Comparison of ENCODE assay signal across 18 cellular contexts in genomic region chr12:65642006-65642695, GRCh38.
DNase-seq lines count a peak whose midpoint lies in the region; ATAC-seq, FAIRE-seq and TF ChIP-seq lines count a peak whose summit lies in the region.
"Had no signal": no experiment of that assay in that cellular context is flagged by ENCODE, and none has a peak within 500 bp of the region (broad histone marks: within the 10 kb centered on the region; RNA-seq: fewer than 3 reads in every experiment).

No MANE protein-coding gene starts in this region.

- CTCF ChIA-PET in Calu3 (lab: Charles Lee): interaction anchor here (0.5 kb wide), 1 partner anchor 33 kb away, joined by 3 read pairs; no protein-coding TSS in a partner anchor
- CTCF ChIA-PET in IMR-90 (lab: Yijun Ruan, JAX): interaction anchor here (0.7 kb wide), 1 partner anchor 103 kb away, joined by 3 read pairs; no protein-coding TSS in a partner anchor

- peak overlapping the region; percentile 9 for H3K27ac Mint-ChIP-seq in Calu3 (ENCODE audit: unreplicated experiment)
- H3K27ac Mint-ChIP-seq in nephron progenitor cell: peak overlapping the region; percentile 61
- H3K27ac Mint-ChIP-seq: IgD-negative memory B cell had no signal

- peak overlapping the region; percentile 92 for H2AK5ac ChIP-seq in IMR-90 (ENCODE audit: low read depth, low read length)

- H3K56ac ChIP-seq in IMR-90 (ENCODE audit: extremely low read depth, insufficient read depth, low read length): no peak overlapping the region

- H2BK20ac ChIP-seq in IMR-90 (ENCODE audit: low read depth, low read length): peak overlapping the region; percentile 83; the same call in 1 of the 2 replicates

- H3K9ac ChIP-seq in IMR-90 (ENCODE audit: low read depth, low read length): no peak overlapping the region

- no peaks in the 10 kb centered on the region for H3K27me3 ChIP-seq in IMR-90 (ENCODE audit: control insufficient read depth, insufficient read depth, low read length)
- H3K27me3 ChIP-seq in bronchial epithelial cell (ENCODE audit: control insufficient read depth, insufficient read depth, low read length): no peaks in the 10 kb centered on the region
- H3K27me3 ChIP-seq: SJSA1 had no signal

- peak overlapping the region; percentile 57; the same call in 1 of the 2 replicates for H4K91ac ChIP-seq in IMR-90 (ENCODE audit: insufficient read depth, low read depth, low read length)

- peak overlapping the region; percentile 47; the same call in 1 of the 2 replicates for H4K5ac ChIP-seq in IMR-90 (ENCODE audit: low read depth, low read length)

- H3K9me3 ChIP-seq in IMR-90 (ENCODE audit: control insufficient read depth, insufficient read depth, low read length): no peaks in the 10 kb centered on the region
- H3K9me3 ChIP-seq: HAP-1, SJSA1 had no signal

- no peaks in the 10 kb centered on the region for H4K20me1 ChIP-seq in IMR-90 (ENCODE audit: insufficient read depth, low read length)

- peak overlapping the region; percentile 70 for H3K14ac ChIP-seq in IMR-90 (replicated peaks; ENCODE audit: low read depth, low read length)

- no peaks in the 10 kb centered on the region for H3K27me3 Mint-ChIP-seq in Calu3 (ENCODE audit: unreplicated experiment)
- peaks cover 8% of the 10 kb centered on the region for H3K27me3 Mint-ChIP-seq in nephron progenitor cell (ENCODE audit: low read depth, poor library complexity)

- H3K4me2 ChIP-seq in IMR-90 (ENCODE audit: low read depth, low read length): no peak overlapping the region

- no peak overlapping the region for H2AFZ ChIP-seq in IMR-90 (replicated peaks; ENCODE audit: low read length, poor library complexity)

- TF ChIP-seq CTCF in Calu3 (IDR thresholded peaks at IDR 0.05; ENCODE audit: unreplicated experiment) (no peak), IMR-90 (conservative IDR thresholded peaks at IDR 0.05; ENCODE audit: low read depth, low read length) (no peak), bronchial epithelial cell (IDR thresholded peaks at IDR 0.05; ENCODE audit: insufficient read depth, low read length, severe bottlenecking) (no peak), nephron progenitor cell (IDR thresholded peaks at IDR 0.05) (no peak)

- H3K36me3 Mint-ChIP-seq in Calu3 (ENCODE audit: insufficient read depth, unreplicated experiment) (no peaks in the 10 kb centered on the region), nephron progenitor cell (ENCODE audit: low read depth) (peaks cover 4% of the 10 kb centered on the region)

- H3K4me3 ChIP-seq in IMR-90 (ENCODE audit: insufficient read depth, low read depth, low read length) (no peak overlapping the region), bronchial epithelial cell (ENCODE audit: low read depth, low read length) (no peak overlapping the region)
- H3K4me3 ChIP-seq: HAP-1, SJSA1 had no signal

- peak overlapping the region; percentile 28 for H2BK5ac ChIP-seq in IMR-90 (ENCODE audit: low read depth, low read length, poor library complexity, severe bottlenecking)

- H3K27ac ChIP-seq in IMR-90 (ENCODE audit: insufficient read depth, low read length): no peak overlapping the region
- H3K27ac ChIP-seq: SJSA1 had no signal

- H3K23ac ChIP-seq in IMR-90 (ENCODE audit: low read depth, low read length): peak overlapping the region; percentile 41; the same call in 1 of the 2 replicates

- BruUV-seq in Calu3 (replicated peaks; lab: Mats Ljungman, UMichigan) (no TSS peak), IMR-90 (replicated peaks; lab: Mats Ljungman, UMichigan) (no TSS peak)

- no peak for ATAC-seq in IMR-90 (ENCODE audit: low read depth)

- H3K4me1 Mint-ChIP-seq in Calu3 (ENCODE audit: low read depth, unreplicated experiment) (peaks cover 19% of the 10 kb centered on the region), nephron progenitor cell (peaks cover 41% of the 10 kb centered on the region)
- H3K4me1 Mint-ChIP-seq: IgD-negative memory B cell had no signal

- peaks cover 7% of the 10 kb centered on the region for H3K9me3 Mint-ChIP-seq in Calu3 (ENCODE audit: low read depth, unreplicated experiment)
- H3K9me3 Mint-ChIP-seq in nephron progenitor cell: peaks cover 3% of the 10 kb centered on the region

- H4K8ac ChIP-seq in IMR-90 (ENCODE audit: low read depth in 2 of 2, low read length in 2 of 2): peak overlapping the region; percentile 62 to 63

- H3K4ac ChIP-seq in IMR-90 (ENCODE audit: low read depth, low read length): peak overlapping the region; percentile 65; the same call in 1 of the 2 replicates

- no peak for FAIRE-seq in bronchial epithelial cell (lab: Jason Lieb, UNC)

- peak overlapping the region; percentile 73; the same call in 1 of the 2 replicates for H3K18ac ChIP-seq in IMR-90 (ENCODE audit: low read depth, low read length)

- POLR2A ChIA-PET in IMR-90 (lab: Charles Lee; ENCODE audit: unreplicated experiment): no interaction called here

- no peak for TF ChIP-seq RAD21 in IMR-90 (IDR thresholded peaks at IDR 0.05; ENCODE audit: low read length)

- peaks cover 19% of the 10 kb centered on the region for H3K4me1 ChIP-seq in IMR-90 (ENCODE audit: control insufficient read depth, insufficient read depth, low read length)
- H3K4me1 ChIP-seq: HAP-1 had no signal

- dilution Hi-C loops in IMR-90 (cut with HindIII; ENCODE audit: low sequenced_read_pairs, unreplicated experiment): no loop called here

- H2BK15ac ChIP-seq in IMR-90 (ENCODE audit: low read depth, low read length): peak overlapping the region; percentile 73

- no peaks in the 10 kb centered on the region for H3K36me3 ChIP-seq in IMR-90 (ENCODE audit: control insufficient read depth, insufficient read depth, low read length)
- no peaks in the 10 kb centered on the region for H3K36me3 ChIP-seq in bronchial epithelial cell (ENCODE audit: control insufficient read depth, insufficient read depth, low read length)
- H3K36me3 ChIP-seq: HAP-1, SJSA1 had no signal

- intact Hi-C loops in Calu3 (cut with micrococcal nuclease; ENCODE audit: unreplicated experiment) (no loop called here), IMR-90 (cut with micrococcal nuclease) (no loop called here)

- peaks cover 13% of the 10 kb centered on the region; the same call in 1 of the 2 replicates for H3K9me1 ChIP-seq in IMR-90 (ENCODE audit: insufficient read depth, low read length)

- DNase-seq in Calu3 (no peak), IMR-90 (no peak), bronchial epithelial cell (ENCODE audit: low read depth) (peak; percentile 17), nephron progenitor cell (no peak), NCI-H1048 (lab: John Stamatoyannopoulos, UW) (no peak), dedifferentiated amniotic fluid mesenchymal stem cell (ENCODE audit: extremely low spot score) (no peak)
- no peak for DNase-seq in activated CD4-positive, alpha-beta T cell treated with anti-CD3 and anti-CD28 coated beads for 48 hours
- DNase-seq: ACHN, COR-L47, MV-4-11, NCI-H1417 treated with DMSO at 0.1 percent for 48 hours, NCI-H1930, NCI-H2171, NCI-H446, NCI-H69 had no signal

- WGBS in IMR-90 (ENCODE audit: extremely low coverage in 2 of 2, insufficient read length in 1 of 2), 2 experiments: 84% methylated on average over 3 of the region's 5 CpGs; no CpG with 5 or more reads in 1 of the 2 experiments

- TF ChIP-seq POLR2A in IMR-90 (IDR thresholded peaks at IDR 0.05; ENCODE audit: low read depth, low read length): no peak

- H3K4me3 Mint-ChIP-seq in Calu3 (ENCODE audit: low read depth, unreplicated experiment) (no peak overlapping the region), nephron progenitor cell (no peak overlapping the region)
- H3K4me3 Mint-ChIP-seq: IgD-negative memory B cell had no signal

- peak overlapping the region; percentile 83 for H2BK120ac ChIP-seq in IMR-90 (ENCODE audit: low read depth, low read length)

- no peak overlapping the region for H2AK9ac ChIP-seq in IMR-90 (replicated peaks; ENCODE audit: low read depth, low read length, poor library complexity)

- H3K79me1 ChIP-seq in IMR-90 (ENCODE audit: low read depth in 1 of 2, low read length in 2 of 2): peaks cover 0 to 22% of the 10 kb centered on the region in 2 experiments; a peak in 2 of 4 replicates

- in situ Hi-C loops in IMR-90 (cut with MboI; ENCODE audit: low sequenced_read_pairs): no loop called here

TF ChIP-seq in IMR-90, 13 proteins besides CTCF, POLR2A, EP300 and RAD21:
- TF ChIP-seq RCOR1 (IDR thresholded peaks at IDR 0.05; ENCODE audit: insufficient replicate concordance, low read length): no peak
- no peak for TF ChIP-seq SMC3 (IDR thresholded peaks at IDR 0.05; ENCODE audit: low read depth, low read length)
- TF ChIP-seq ELK1 (IDR thresholded peaks at IDR 0.05; ENCODE audit: borderline replicate concordance, low read depth, low read length): no peak
- no peak for TF ChIP-seq CHD1 (IDR thresholded peaks at IDR 0.05; ENCODE audit: low read depth, low read length)
- TF ChIP-seq BHLHE40 (IDR thresholded peaks at IDR 0.05; ENCODE audit: low read depth, low read length): no peak
- TF ChIP-seq CEBPB (IDR thresholded peaks at IDR 0.05; ENCODE audit: low read depth, low read length): no peak
- TF ChIP-seq USF2 (IDR thresholded peaks at IDR 0.05; ENCODE audit: low read depth, low read length): no peak
- no peak for TF ChIP-seq FOS (IDR thresholded peaks at IDR 0.05; ENCODE audit: low read depth, low read length)
- TF ChIP-seq NFE2L2 (IDR thresholded peaks at IDR 0.05; ENCODE audit: low read depth, low read length): no peak
- TF ChIP-seq MAFK (IDR thresholded peaks at IDR 0.05; ENCODE audit: low read depth, low read length): no peak
- no peak for TF ChIP-seq RFX5 (IDR thresholded peaks at IDR 0.05; ENCODE audit: low read depth, low read length)
- TF ChIP-seq MAZ (IDR thresholded peaks at IDR 0.05; ENCODE audit: borderline replicate concordance, low read depth, low read length): no peak
- TF ChIP-seq MXI1 (IDR thresholded peaks at IDR 0.05; ENCODE audit: borderline replicate concordance, low read depth, low read length): no peak
